9 cellular contexts compared by ENCODE assay signal in genomic region chr2:221104391-221104811, GRCh38.
DNase-seq lines count a peak whose midpoint lies in the region; ATAC-seq and TF ChIP-seq lines count a peak whose summit lies in the region.
"Had no signal": no experiment of that assay in that cellular context is flagged by ENCODE, and none has a peak within 500 bp of the region (broad histone marks: within the 10 kb centered on the region; RNA-seq: fewer than 3 reads in every experiment).

No MANE protein-coding gene starts in this region.

- H3K27me3 Mint-ChIP-seq in T-helper 1 cell treated with Interleukin-12 subunit alpha and Interleukin-12 subunit beta and Interleukin-4 antibody, amounts not matched to agents 30 μg/mL and 1 μg/mL, for 36 hours (ENCODE audit: low read depth) = no peaks in the 10 kb centered on the region
- no peaks in the 10 kb centered on the region for H3K27me3 Mint-ChIP-seq in MCF 10A (ENCODE audit: insufficient read depth, unreplicated experiment)
- H3K27me3 Mint-ChIP-seq: CD4-positive, CD25-positive, alpha-beta regulatory T cell had no signal

- TF ChIP-seq CTCF in MCF 10A (IDR thresholded peaks at IDR 0.05; ENCODE audit: unreplicated experiment) (no peak), lower lobe of right lung (IDR thresholded peaks at IDR 0.05) (no peak)

- H3K27ac ChIP-seq in lower lobe of right lung = peak overlapping the region; percentile 9
- H3K27ac ChIP-seq in aorta (ENCODE audit: low read depth in 1 of 2, low read length in 2 of 2) = peak overlapping the region in 1 of 2 donors; percentile 22

- H3K4me1 ChIP-seq in lower lobe of right lung = peaks cover 13% of the 10 kb centered on the region
- no peaks in the 10 kb centered on the region for H3K4me1 ChIP-seq in aorta (ENCODE audit: control insufficient read depth in 1 of 2, insufficient read depth in 2 of 2, low read length in 2 of 2)

- H3K4me1 Mint-ChIP-seq in T-helper 1 cell treated with Interleukin-12 subunit alpha and Interleukin-12 subunit beta and Interleukin-4 antibody, amounts not matched to agents 30 μg/mL and 1 μg/mL, for 36 hours (ENCODE audit: low read depth) = peaks cover 7% of the 10 kb centered on the region
- peaks cover 15% of the 10 kb centered on the region for H3K4me1 Mint-ChIP-seq in MCF 10A (ENCODE audit: insufficient read depth, unreplicated experiment)
- H3K4me1 Mint-ChIP-seq: CD4-positive, CD25-positive, alpha-beta regulatory T cell had no signal

- BruUV-seq in MCF 10A (replicated peaks; lab: Mats Ljungman, UMichigan) = no TSS peak

- CTCF ChIA-PET in MCF 10A (lab: Yijun Ruan, JAX) = interaction anchor here (0.6 kb wide), 1 partner anchor 366 kb away, joined by 3 read pairs; no protein-coding TSS in a partner anchor

- peak overlapping the region; percentile 50 for H3K27ac Mint-ChIP-seq in T-helper 1 cell treated with Interleukin-12 subunit alpha and Interleukin-12 subunit beta and Interleukin-4 antibody, amounts not matched to agents 30 μg/mL and 1 μg/mL, for 36 hours
- peak overlapping the region; percentile 90 for H3K27ac Mint-ChIP-seq in MCF 10A (ENCODE audit: low read depth, unreplicated experiment)
- H3K27ac Mint-ChIP-seq: CD4-positive, CD25-positive, alpha-beta regulatory T cell had no signal

- H3K4me3 Mint-ChIP-seq in T-helper 1 cell treated with Interleukin-12 subunit alpha and Interleukin-12 subunit beta and Interleukin-4 antibody, amounts not matched to agents 30 μg/mL and 1 μg/mL, for 36 hours = no peak overlapping the region
- no peak overlapping the region for H3K4me3 Mint-ChIP-seq in MCF 10A (ENCODE audit: unreplicated experiment)
- H3K4me3 Mint-ChIP-seq: CD4-positive, CD25-positive, alpha-beta regulatory T cell had no signal

- H3K36me3 Mint-ChIP-seq in T-helper 1 cell treated with Interleukin-12 subunit alpha and Interleukin-12 subunit beta and Interleukin-4 antibody, amounts not matched to agents 30 μg/mL and 1 μg/mL, for 36 hours (ENCODE audit: low read depth) = no peaks in the 10 kb centered on the region
- no peaks in the 10 kb centered on the region for H3K36me3 Mint-ChIP-seq in MCF 10A (ENCODE audit: insufficient read depth, unreplicated experiment)
- H3K36me3 Mint-ChIP-seq: CD4-positive, CD25-positive, alpha-beta regulatory T cell had no signal

- no peaks in the 10 kb centered on the region for H3K36me3 ChIP-seq in lower lobe of right lung
- no peaks in the 10 kb centered on the region for H3K36me3 ChIP-seq in aorta (ENCODE audit: control insufficient read depth in 1 of 2, insufficient read depth in 2 of 2, low read length in 1 of 2)

- no peaks in the 10 kb centered on the region for H3K27me3 ChIP-seq in lower lobe of right lung (ENCODE audit: low read depth)
- H3K27me3 ChIP-seq in aorta (ENCODE audit: control insufficient read depth in 1 of 2, insufficient read depth in 2 of 2, low read length in 1 of 2) = no peaks in the 10 kb centered on the region

- WGBS in aorta, 2 donors = 0 to 4% methylated on average over 12 of the region's 12 CpGs

- intact Hi-C loops in MCF 10A (cut with micrococcal nuclease) (no loop called here), lower lobe of right lung (cut with DNase I) (no loop called here), aorta (cut with DNase I) (loop anchor here in 1 of 2 donors (5.0 to 10.0 kb wide), 2 partner anchors 120 to 468 kb away; partner anchors contain the start of gene EPHA4)

- no peak for DNase-seq in T-helper 1 cell
- DNase-seq in MCF 10A (ENCODE audit: unreplicated experiment) = peak; percentile 38
- DNase-seq in lower lobe of right lung = peak; percentile 54
- DNase-seq in aorta = peak; percentile 90 to 91
- no peak for DNase-seq in SW 1271 (lab: John Stamatoyannopoulos, UW)
- DNase-seq: CD4-positive, CD25-positive, alpha-beta regulatory T cell had no signal

- H3K9me3 ChIP-seq in lower lobe of right lung = no peaks in the 10 kb centered on the region
- H3K9me3 ChIP-seq in aorta (ENCODE audit: control insufficient read depth, low read length) = no peaks in the 10 kb centered on the region

- POLR2A ChIA-PET in MCF 10A (lab: Yijun Ruan, JAX) = no interaction called here

- H3K9me3 Mint-ChIP-seq in T-helper 1 cell treated with Interleukin-12 subunit alpha and Interleukin-12 subunit beta and Interleukin-4 antibody, amounts not matched to agents 30 μg/mL and 1 μg/mL, for 36 hours = no peaks in the 10 kb centered on the region
- H3K9me3 Mint-ChIP-seq in MCF 10A (ENCODE audit: unreplicated experiment) = no peaks in the 10 kb centered on the region

- ATAC-seq in lower lobe of right lung = peak; percentile 76
- ATAC-seq in aorta (ENCODE audit: low FRiP score) = peak; percentile 90
- no peak for ATAC-seq in GM21825 (IDR thresholded peaks at IDR 0.05; ENCODE audit: unreplicated experiment)
- no peak for ATAC-seq in HG03095 (IDR thresholded peaks at IDR 0.05; ENCODE audit: unreplicated experiment)

- no peak overlapping the region for H3K4me3 ChIP-seq in lower lobe of right lung
- H3K4me3 ChIP-seq in aorta (ENCODE audit: low read length in 2 of 2) = no peak overlapping the region

Comparison
In these comparisons a context has a peak if more than half of its experiments do, and no peak if none do; other contexts are left out.
1. DNase-seq: peak in MCF 10A (single experiment), lower lobe of right lung (single experiment) and aorta (2 of 2); none in T-helper 1 cell (0 of 5) and SW 1271 (0 of 2).
2. ATAC-seq: peak in lower lobe of right lung (2 of 2) and aorta (single experiment); none in GM21825 (single experiment) and HG03095 (single experiment).